ENCODE assay signal across 8 cellular contexts in genomic region chr1:28091043-28091781, GRCh38. TPM values are rescaled to one million over a fixed set of nuclear protein-coding genes. Genes with fewer than 3 reads are reported as not detected.
DNase-seq lines count a peak whose midpoint lies in the region; FAIRE-seq and TF ChIP-seq lines count a peak whose summit lies in the region.

No MANE protein-coding gene starts in this region.

- DNase-seq in GM13976 (ENCODE audit: low spot score): peak; percentile 69
- DNase-seq in NCI-H460 (ENCODE audit: extremely low read depth, low read depth): peak; percentile 58
- DNase-seq in activated CD4-positive, alpha-beta T cell treated with anti-CD3 and anti-CD28 coated beads for 24 hours (ENCODE audit: low read depth in 2 of 2): peak; percentile 74 to 80
- peak; percentile 10 for DNase-seq in cerebellum (ENCODE audit: low spot score)
- peak; percentile 57 to 91 for DNase-seq in lower leg skin (ENCODE audit: low spot score in 2 of 2)
- DNase-seq in stimulated activated CD8-positive, alpha-beta memory T cell treated with anti-CD3 and anti-CD28 coated beads, Interleukin-15, amount 100 ng/mL, for 1 hour (ENCODE audit: low read depth): peak; percentile 71
- no peak for DNase-seq in retina

- peak; percentile 73 for TF ChIP-seq CTCF in GM13976 (IDR thresholded peaks at IDR 0.05; ENCODE audit: borderline replicate concordance, control extremely low read depth, extremely low read depth, insufficient read depth, missing control alignments)
- peak in 1 of 3 donors; percentile 41 for TF ChIP-seq CTCF in lower leg skin (IDR thresholded peaks at IDR 0.05)

- 28 to 32% methylated on average over 6 of the region's 6 CpGs for WGBS in lower leg skin, 2 donors

- intact Hi-C loops in lower leg skin (cut with DNase I; ENCODE audit: low total_unique reads): loop anchor here (10.0 kb wide), 1 partner anchor 114 kb away; no protein-coding TSS in a partner anchor

- in situ Hi-C loops in GM13976 (cut with MboI; ENCODE audit: low sequenced_read_pairs, unreplicated experiment): loop anchor here (5.0 kb wide), 1 partner anchor 106 kb away; no protein-coding TSS in a partner anchor

- H3K4me3 ChIP-seq in lower leg skin (ENCODE audit: low read depth, poor library complexity, severe bottlenecking): no peak overlapping the region

- no peak for TF ChIP-seq POLR2A in lower leg skin (IDR thresholded peaks at IDR 0.05)

- FAIRE-seq in A204.1 (lab: Jason Lieb, UNC): peak; percentile 74

RNA-seq across cellular contexts. Expression of gene EYA3, which starts 2.8 kb away (rescaled TPM):
- 5.2 and 6.5 TPM in 2 replicates for total RNA-seq in NCI-H460 (2014; rRNA removed; shearing (Covaris generic))
- polyA plus RNA-seq in NCI-H460 (2014; cell fraction: nucleus; rRNA removed): 10.3 and 11.3 TPM in 2 replicates
- 20.8 TPM for total RNA-seq in cerebellum
- total RNA-seq in lower leg skin: 10 to 100 TPM; 14.9 to 20.1 (median 17.1) TPM
